Comparison of ENCODE assay signal across 8 cellular contexts in genomic region chr15:84716036-84716732, GRCh38. TPM values are rescaled to one million over a fixed set of nuclear protein-coding genes. Genes with fewer than 3 reads are reported as not detected.
DNase-seq lines count a peak whose midpoint lies in the region; ATAC-seq and TF ChIP-seq lines count a peak whose summit lies in the region.

SEC11A (minus strand) TSS chr15:84716139; CDS start chr15:84716075, 64 bp downstream.

- TF ChIP-seq CTCF in GM10248 (IDR thresholded peaks at IDR 0.05; ENCODE audit: control extremely low read depth, extremely low read depth, low read depth, missing control alignments) = no peak
- no peak for TF ChIP-seq CTCF in osteocyte (IDR thresholded peaks at IDR 0.05)

- peaks cover 44% of the 10 kb centered on the region for H3K4me1 Mint-ChIP-seq in activated naive CD8-positive, alpha-beta T cell treated with anti-CD3 and anti-CD28 coated beads for 36 hours
- H3K4me1 Mint-ChIP-seq in osteocyte (ENCODE audit: unreplicated experiment) = peaks cover 28% of the 10 kb centered on the region

- no peaks in the 10 kb centered on the region for H3K27me3 ChIP-seq in thymus (ENCODE audit: control insufficient read depth, insufficient read depth)

- H3K27ac Mint-ChIP-seq in activated naive CD8-positive, alpha-beta T cell treated with anti-CD3 and anti-CD28 coated beads for 36 hours = peak within 1 kb of the TSS; percentile 90
- H3K27ac Mint-ChIP-seq in osteocyte (ENCODE audit: unreplicated experiment) = peak within 1 kb of the TSS; percentile 97

- H3K9me3 Mint-ChIP-seq in activated naive CD8-positive, alpha-beta T cell treated with anti-CD3 and anti-CD28 coated beads for 36 hours = no peaks in the 10 kb centered on the region
- H3K9me3 Mint-ChIP-seq in osteocyte (ENCODE audit: unreplicated experiment) = no peaks in the 10 kb centered on the region

- H3K9me3 ChIP-seq in thymus (ENCODE audit: control insufficient read depth) = no peaks in the 10 kb centered on the region

- peak within 1 kb of the TSS; percentile 91 for H3K27ac ChIP-seq in thymus (ENCODE audit: low read depth)

- peak; percentile 94 for ATAC-seq in HG02623 (IDR thresholded peaks at IDR 0.05; ENCODE audit: unreplicated experiment)

- 0% methylated on average over 57 of the region's 57 CpGs for WGBS in thymus

- no peaks in the 10 kb centered on the region for H3K27me3 Mint-ChIP-seq in activated naive CD8-positive, alpha-beta T cell treated with anti-CD3 and anti-CD28 coated beads for 36 hours
- no peaks in the 10 kb centered on the region for H3K27me3 Mint-ChIP-seq in osteocyte (ENCODE audit: unreplicated experiment)

- POLR2A ChIA-PET in GM10248 (lab: Yijun Ruan, JAX) = interaction anchor here (0.8 to 2.6 kb wide), 4 partner anchors 10 to 866 kb away, joined by 3 to 12 read pairs (median 6); partner anchors contain the start of gene WDR73

- H3K36me3 Mint-ChIP-seq in activated naive CD8-positive, alpha-beta T cell treated with anti-CD3 and anti-CD28 coated beads for 36 hours = peaks cover 18% of the 10 kb centered on the region
- no peaks in the 10 kb centered on the region for H3K36me3 Mint-ChIP-seq in osteocyte (ENCODE audit: unreplicated experiment)

- H3K36me3 ChIP-seq in thymus (ENCODE audit: control insufficient read depth, insufficient read depth) = peaks cover under 1% of the 10 kb centered on the region

- intact Hi-C loops in head of caudate nucleus (cut with DNase I) = loop anchor here (5.0 kb wide), 1 partner anchor 64 kb away; the partner anchor contains the start of gene WDR73

- H3K4me3 ChIP-seq in thymus (ENCODE audit: low read length) = peak within 1 kb of the TSS; percentile 58

- H3K4me1 ChIP-seq in thymus (ENCODE audit: control insufficient read depth, insufficient read depth, low read length) = peaks cover 10% of the 10 kb centered on the region

- CTCF ChIA-PET in GM10248 (lab: Yijun Ruan, JAX) = interaction anchor here (0.9 to 2.1 kb wide), 10 partner anchors 9 to 61 kb away, joined by 3 to 10 read pairs (median 4); partner anchors contain the start of genes NMB and WDR73

- peak; percentile 94 for DNase-seq in GM10248 (ENCODE audit: extremely low spot score)
- peak; percentile 79 for DNase-seq in NCI-H1105 (lab: John Stamatoyannopoulos, UW)
- DNase-seq in SKM-1 treated with dmso at 0.1 percent for 144 hours (lab: John Stamatoyannopoulos, UW; ENCODE audit: unreplicated experiment) = peak; percentile 90
- peak; percentile 92 for DNase-seq in activated naive CD8-positive, alpha-beta T cell treated with anti-CD3 and anti-CD28 coated beads for 36 hours
- peak; percentile 91 to 99 (median 96) for DNase-seq in head of caudate nucleus
- peak; percentile 97 for DNase-seq in osteocyte (ENCODE audit: extremely low spot score, unreplicated experiment)

- peak within 1 kb of the TSS; percentile 84 for H3K4me3 Mint-ChIP-seq in activated naive CD8-positive, alpha-beta T cell treated with anti-CD3 and anti-CD28 coated beads for 36 hours
- peak within 1 kb of the TSS; percentile 94 for H3K4me3 Mint-ChIP-seq in osteocyte (ENCODE audit: unreplicated experiment)

RNA-seq across cellular contexts. Expression of gene SEC11A, which starts in this region (rescaled TPM):
- total RNA-seq in activated naive CD8-positive, alpha-beta T cell treated with anti-CD3 and anti-CD28 coated beads for 36 hours = 10 to 100 TPM; 89.3 to 93.5 TPM
- total RNA-seq in osteocyte = 201 and 202 TPM in 2 replicates
- 158 TPM for polyA plus RNA-seq in thymus

Comparison
In these comparisons a context has a peak if more than half of its experiments do, and no peak if none do; other contexts are left out.
1. Peak in every context shown above with its lines: DNase-seq, ATAC-seq, H3K4me3 ChIP-seq and H3K27ac ChIP-seq.